In the genomic region with DNA sequence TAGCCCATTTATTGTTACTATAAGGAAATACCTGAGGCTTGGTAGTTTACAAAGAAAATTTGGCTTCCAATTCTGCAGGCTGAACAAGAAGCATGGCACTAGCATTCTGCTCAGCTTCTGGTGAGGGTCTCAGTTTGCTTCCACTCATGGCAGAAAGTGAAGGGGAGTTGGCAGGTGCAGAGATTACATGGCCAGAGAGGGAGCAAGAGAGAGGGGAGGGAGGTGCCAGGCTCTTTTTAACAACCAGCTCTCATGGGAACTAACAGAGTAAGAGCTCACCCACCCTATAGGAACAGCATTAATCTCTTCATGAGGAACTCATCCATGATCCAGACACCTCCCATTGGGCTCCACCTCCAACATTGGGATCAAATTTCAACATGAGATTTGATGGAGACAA, we compare ENCODE assay signal across 31 cellular contexts.
"Had no signal": no experiment of that assay in that cellular context is flagged by ENCODE, and none has a peak within 500 bp of the region (broad histone marks: within the 10 kb centered on the region; RNA-seq: fewer than 3 reads in every experiment).

No MANE protein-coding gene starts in this region.

- H3K36me3 Mint-ChIP-seq: activated naive CD4-positive, alpha-beta T cell treated with anti-CD3 and anti-CD28 coated beads, Interleukin-2, amount 10 ng/mL, durations not matched to agents 7 days and 5 days; activated naive CD4-positive, alpha-beta T cell treated with anti-CD3 and anti-CD28 coated beads, Interleukin-2, amount 50 U/mL, for 72 hours; activated naive CD8-positive, alpha-beta T cell treated with anti-CD3 and anti-CD28 coated beads, Interleukin-2, amount 10 ng/mL, durations not matched to agents 7 days and 5 days; brain had no signal

- H3K9me3 ChIP-seq: ascending aorta, esophagus muscularis mucosa, gastrocnemius medialis, heart left ventricle had no signal

- H3K4me3 Mint-ChIP-seq: activated CD4-positive, alpha-beta memory T cell treated with anti-CD3 and anti-CD28 coated beads, Interleukin-2, amount 10 ng/mL, durations not matched to agents 7 days and 5 days; activated CD4-positive, alpha-beta T cell treated with anti-CD3 and anti-CD28 coated beads, Interleukin-2, amount 10 ng/mL, durations not matched to agents 7 days and 5 days; activated naive CD4-positive, alpha-beta T cell treated with anti-CD3 and anti-CD28 coated beads, Interleukin-2, amount 10 ng/mL, durations not matched to agents 7 days and 5 days; activated naive CD8-positive, alpha-beta T cell treated with anti-CD3 and anti-CD28 coated beads, Interleukin-2, amount 10 ng/mL, durations not matched to agents 7 days and 5 days; activated T-cell treated with anti-CD3 and anti-CD28 coated beads, Interleukin-2, amount 50 U/mL, for 24 hours; activated T-cell treated with anti-CD3 and anti-CD28 coated beads, Interleukin-2, amount 50 U/mL, for 72 hours; brain; central memory CD8-positive, alpha-beta T cell; dendritic cell treated with granulocyte-macrophage colony-stimulating factor and Interleukin-4, amounts not matched to agents 40 ng/mL and 50 ng/mL, for 4 days; T-helper 2 cell treated with Interferon-gamma antibody and Interleukin-4, amounts not matched to agents 5 μg/mL and 100 μg/mL, for 36 hours had no signal

- H3K4me1 Mint-ChIP-seq: activated CD4-positive, alpha-beta memory T cell treated with anti-CD3 and anti-CD28 coated beads, Interleukin-2, amount 10 ng/mL, durations not matched to agents 7 days and 5 days; activated CD4-positive, alpha-beta T cell treated with anti-CD3 and anti-CD28 coated beads, Interleukin-2, amount 10 ng/mL, durations not matched to agents 7 days and 5 days; activated naive CD4-positive, alpha-beta T cell treated with anti-CD3 and anti-CD28 coated beads, Interleukin-2, amount 10 ng/mL, durations not matched to agents 7 days and 5 days; activated naive CD8-positive, alpha-beta T cell treated with anti-CD3 and anti-CD28 coated beads, Interleukin-2, amount 10 ng/mL, durations not matched to agents 7 days and 5 days; central memory CD8-positive, alpha-beta T cell had no signal

- H3K9me3 Mint-ChIP-seq: activated CD4-positive, alpha-beta memory T cell treated with anti-CD3 and anti-CD28 coated beads, Interleukin-2, amount 10 ng/mL, durations not matched to agents 7 days and 5 days; activated CD4-positive, alpha-beta T cell treated with anti-CD3 and anti-CD28 coated beads, Interleukin-2, amount 10 ng/mL, durations not matched to agents 7 days and 5 days; activated naive CD4-positive, alpha-beta T cell treated with anti-CD3 and anti-CD28 coated beads, Interleukin-2, amount 10 ng/mL, durations not matched to agents 7 days and 5 days; activated naive CD4-positive, alpha-beta T cell treated with anti-CD3 and anti-CD28 coated beads, Interleukin-2, amount 50 U/mL, for 72 hours; activated naive CD8-positive, alpha-beta T cell treated with anti-CD3 and anti-CD28 coated beads, Interleukin-2, amount 10 ng/mL, durations not matched to agents 7 days and 5 days; activated T-cell treated with anti-CD3 and anti-CD28 coated beads, Interleukin-2, amount 50 U/mL, for 24 hours; activated T-cell treated with anti-CD3 and anti-CD28 coated beads, Interleukin-2, amount 50 U/mL, for 72 hours; dendritic cell treated with granulocyte-macrophage colony-stimulating factor and Interleukin-4, amounts not matched to agents 40 ng/mL and 50 ng/mL, for 4 days; T-helper 2 cell treated with Interferon-gamma antibody and Interleukin-4, amounts not matched to agents 5 μg/mL and 100 μg/mL, for 36 hours had no signal

- H3K36me3 ChIP-seq: ascending aorta, esophagus muscularis mucosa, gastrocnemius medialis, heart left ventricle had no signal

- H3K4me1 ChIP-seq: ascending aorta, esophagus muscularis mucosa, foreskin keratinocyte, gastrocnemius medialis, heart left ventricle had no signal

- H3K4me3 ChIP-seq: ascending aorta, coronary artery, dorsolateral prefrontal cortex, esophagus muscularis mucosa, gastrocnemius medialis, heart left ventricle had no signal

- H3K27ac ChIP-seq: ascending aorta, coronary artery, dorsolateral prefrontal cortex, esophagus muscularis mucosa, foreskin keratinocyte, gastrocnemius medialis, heart left ventricle had no signal

- H3K27me3 ChIP-seq: ascending aorta, esophagus muscularis mucosa, foreskin keratinocyte, gastrocnemius medialis, heart left ventricle had no signal

- H3K27me3 Mint-ChIP-seq: activated CD4-positive, alpha-beta memory T cell treated with anti-CD3 and anti-CD28 coated beads, Interleukin-2, amount 10 ng/mL, durations not matched to agents 7 days and 5 days; activated CD4-positive, alpha-beta T cell treated with anti-CD3 and anti-CD28 coated beads, Interleukin-2, amount 10 ng/mL, durations not matched to agents 7 days and 5 days; activated naive CD4-positive, alpha-beta T cell treated with anti-CD3 and anti-CD28 coated beads, Interleukin-2, amount 10 ng/mL, durations not matched to agents 7 days and 5 days; activated naive CD8-positive, alpha-beta T cell treated with anti-CD3 and anti-CD28 coated beads, Interleukin-2, amount 10 ng/mL, durations not matched to agents 7 days and 5 days; activated T-cell treated with anti-CD3 and anti-CD28 coated beads, Interleukin-2, amount 50 U/mL, for 24 hours; central memory CD8-positive, alpha-beta T cell; dendritic cell treated with granulocyte-macrophage colony-stimulating factor and Interleukin-4, amounts not matched to agents 40 ng/mL and 50 ng/mL, for 4 days had no signal

- DNase-seq: activated CD4-positive, alpha-beta memory T cell treated with anti-CD3 and anti-CD28 coated beads, Interleukin-2, amount 10 ng/mL, durations not matched to agents 7 days and 5 days; activated CD4-positive, alpha-beta T cell treated with anti-CD3 and anti-CD28 coated beads for 4 hours; activated CD4-positive, alpha-beta T cell treated with anti-CD3 and anti-CD28 coated beads, Interleukin-2, amount 10 ng/mL, durations not matched to agents 7 days and 5 days; activated CD4-positive, alpha-beta T cell treated with anti-CD3 and anti-CD28 coated beads, Interleukin-2, amount 50 U/mL, for 4 hours; activated CD4-positive, CD25-positive, alpha-beta regulatory T cell; activated CD4-positive, CD25-positive, alpha-beta regulatory T cell treated with anti-CD3 and anti-CD28 coated beads, Interleukin-2, amount 50 U/mL, for 72 hours; activated CD8-positive, alpha-beta memory T cell treated with anti-CD3 and anti-CD28 coated beads, Interleukin-2, amount 50 U/mL, for 48 hours; activated gamma-delta T cell; activated naive CD4-positive, alpha-beta T cell; activated naive CD4-positive, alpha-beta T cell treated with anti-CD3 and anti-CD28 coated beads, Interleukin-2, amount 10 ng/mL, durations not matched to agents 7 days and 5 days; activated naive CD8-positive, alpha-beta T cell treated with anti-CD3 and anti-CD28 coated beads, Interleukin-2, amount 10 ng/mL, durations not matched to agents 7 days and 5 days; activated T-cell treated with anti-CD3 and anti-CD28 coated beads for 4 hours; activated T-cell treated with anti-CD3 and anti-CD28 coated beads, Interleukin-2, amount 50 U/mL, for 24 hours; activated T-cell treated with anti-CD3 and anti-CD28 coated beads, Interleukin-2, amount 50 U/mL, for 72 hours; dorsolateral prefrontal cortex; effector memory CD4-positive, alpha-beta T cell; erythroblast; foreskin keratinocyte; gastrocnemius medialis; glutamatergic neuron; heart left ventricle; hypothalamus; T1000 had no signal

- H3K27ac Mint-ChIP-seq: activated CD4-positive, alpha-beta memory T cell treated with anti-CD3 and anti-CD28 coated beads, Interleukin-2, amount 10 ng/mL, durations not matched to agents 7 days and 5 days; activated CD4-positive, alpha-beta T cell treated with anti-CD3 and anti-CD28 coated beads, Interleukin-2, amount 10 ng/mL, durations not matched to agents 7 days and 5 days; activated naive CD4-positive, alpha-beta T cell treated with anti-CD3 and anti-CD28 coated beads, Interleukin-2, amount 10 ng/mL, durations not matched to agents 7 days and 5 days; activated naive CD4-positive, alpha-beta T cell treated with anti-CD3 and anti-CD28 coated beads, Interleukin-2, amount 50 U/mL, for 72 hours; activated naive CD8-positive, alpha-beta T cell treated with anti-CD3 and anti-CD28 coated beads, Interleukin-2, amount 10 ng/mL, durations not matched to agents 7 days and 5 days; activated T-cell treated with anti-CD3 and anti-CD28 coated beads, Interleukin-2, amount 50 U/mL, for 24 hours; activated T-cell treated with anti-CD3 and anti-CD28 coated beads, Interleukin-2, amount 50 U/mL, for 72 hours; brain; dendritic cell treated with granulocyte-macrophage colony-stimulating factor and Interleukin-4, amounts not matched to agents 40 ng/mL and 50 ng/mL, for 4 days; T-helper 2 cell treated with Interferon-gamma antibody and Interleukin-4, amounts not matched to agents 5 μg/mL and 100 μg/mL, for 36 hours had no signal

- ATAC-seq: activated naive CD4-positive, alpha-beta T cell treated with anti-CD3 and anti-CD28 coated beads, Interleukin-2, amount 50 U/mL, for 72 hours; activated T-cell treated with anti-CD3 and anti-CD28 coated beads, Interleukin-2, amount 50 U/mL, for 72 hours; foreskin keratinocyte; gastrocnemius medialis; heart left ventricle had no signal
